10 cellular contexts compared by ENCODE assay signal in the genomic region with DNA sequence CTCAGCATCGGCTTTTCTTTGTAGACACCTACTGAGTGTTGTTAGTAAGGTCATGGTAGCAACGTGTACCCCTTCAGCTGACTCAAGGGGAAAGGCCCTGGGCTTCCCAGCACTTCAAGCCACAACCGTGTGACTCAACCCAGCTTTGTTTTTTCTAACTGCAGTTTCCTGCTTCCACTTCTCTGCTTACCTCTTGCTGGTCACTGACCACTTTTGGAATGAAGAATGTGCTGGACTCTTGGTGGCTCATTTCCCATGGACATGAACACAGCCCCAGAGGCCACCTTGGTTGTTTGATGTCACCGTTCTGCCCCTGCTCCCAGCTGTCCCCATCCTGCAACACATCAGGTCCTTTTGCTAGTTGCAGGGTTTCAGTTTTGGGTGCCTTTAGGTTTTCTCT.
DNase-seq lines count a peak whose midpoint lies in the region; ATAC-seq and TF ChIP-seq lines count a peak whose summit lies in the region.
"Had no signal": no experiment of that assay in that cellular context is flagged by ENCODE, and none has a peak within 500 bp of the region (broad histone marks: within the 10 kb centered on the region; RNA-seq: fewer than 3 reads in every experiment).

No MANE protein-coding gene starts in this region.

- no peak overlapping the region for H3K4me2 ChIP-seq in MM.1S (ENCODE audit: low read depth, low read length)

- H3K27ac Mint-ChIP-seq in natural killer cell treated with Interleukin-12 subunit alpha and Interleukin-12 subunit beta and Interleukin-15 and Interleukin-18, amount 100 ng/mL, for 72 hours, result peak overlapping the region in 1 of 2 donors; percentile 43

- peak overlapping the region; percentile 34 for H3K4me3 Mint-ChIP-seq in natural killer cell treated with Interleukin-12 subunit alpha and Interleukin-12 subunit beta and Interleukin-15 and Interleukin-18, amount 100 ng/mL, for 72 hours

- intact Hi-C loops in adrenal gland (cut with DNase I), result no loop called here

- H3K9me2 ChIP-seq in MM.1S (replicated peaks; ENCODE audit: insufficient read depth, low read length), result no peaks in the 10 kb centered on the region

- H3K9me3 Mint-ChIP-seq in natural killer cell treated with Interleukin-12 subunit alpha and Interleukin-12 subunit beta and Interleukin-15 and Interleukin-18, amount 100 ng/mL, for 72 hours, result no peaks in the 10 kb centered on the region

- H3K36me3 Mint-ChIP-seq in natural killer cell treated with Interleukin-12 subunit alpha and Interleukin-12 subunit beta and Interleukin-15 and Interleukin-18, amount 100 ng/mL, for 72 hours, result no peaks in the 10 kb centered on the region

- H3K27me3 Mint-ChIP-seq in natural killer cell treated with Interleukin-12 subunit alpha and Interleukin-12 subunit beta and Interleukin-15 and Interleukin-18, amount 100 ng/mL, for 72 hours, result peaks cover 5% of the 10 kb centered on the region in 2 donors

- no peak overlapping the region for H3K9ac ChIP-seq in MM.1S (ENCODE audit: low read length)

- no peak for TF ChIP-seq POLR2A in adrenal gland (IDR thresholded peaks at IDR 0.05)

- 52 to 65% (median 62%) methylated on average over 4 of the region's 4 CpGs for WGBS in adrenal gland, 4 donors

- no peak overlapping the region for H2AFZ ChIP-seq in MM.1S (ENCODE audit: low read length)

- no peak for TF ChIP-seq CTCF in adrenal gland (IDR thresholded peaks at IDR 0.05)
- TF ChIP-seq CTCF in MM.1S (IDR thresholded peaks at IDR 0.05; ENCODE audit: low read length), result no peak

- H3K79me2 ChIP-seq in MM.1S (ENCODE audit: low read length), result no peaks in the 10 kb centered on the region

- peak; percentile 69 for ATAC-seq in GM21423 (IDR thresholded peaks at IDR 0.05; ENCODE audit: unreplicated experiment)
- ATAC-seq in natural killer cell treated with Interleukin-12 subunit alpha and Interleukin-12 subunit beta and Interleukin-15 and Interleukin-18, amount 100 ng/mL, for 72 hours, result peak; percentile 93 to 96

- no peaks in the 10 kb centered on the region for H3K9me3 ChIP-seq in adrenal gland (replicated peaks in 1 of 3)
- no peaks in the 10 kb centered on the region for H3K9me3 ChIP-seq in MM.1S (replicated peaks; ENCODE audit: insufficient read depth, low read length)

- H3K36me3 ChIP-seq in adrenal gland (replicated peaks in 1 of 2) (no peaks in the 10 kb centered on the region), MM.1S (replicated peaks; ENCODE audit: insufficient read depth, low read length) (no peaks in the 10 kb centered on the region)
- H3K36me3 ChIP-seq: cardiac muscle cell had no signal

- H3K27me3 ChIP-seq in adrenal gland (no peaks in the 10 kb centered on the region), MM.1S (replicated peaks; ENCODE audit: insufficient read depth, low read length) (no peaks in the 10 kb centered on the region)
- H3K27me3 ChIP-seq: cardiac muscle cell had no signal

- no peaks in the 10 kb centered on the region for H3K4me1 ChIP-seq in adrenal gland (replicated peaks in 1 of 2)
- H3K4me1 ChIP-seq in MM.1S (ENCODE audit: low read length), result no peaks in the 10 kb centered on the region

- H3K27ac ChIP-seq in adrenal gland, result no peak overlapping the region
- H3K27ac ChIP-seq in MM.1S (ENCODE audit: low read length), result no peak overlapping the region
- H3K27ac ChIP-seq: C4-2B, cardiac muscle cell had no signal

- H4K20me1 ChIP-seq in MM.1S (ENCODE audit: insufficient read depth, low read length), result no peaks in the 10 kb centered on the region

- H3K4me3 ChIP-seq in adrenal gland (no peak overlapping the region), MM.1S (ENCODE audit: low read length) (no peak overlapping the region)
- H3K4me3 ChIP-seq: cardiac muscle cell had no signal

- DNase-seq in A172 (ENCODE audit: low spot score), result peak; percentile 95
- peak; percentile 74 for DNase-seq in LoVo (ENCODE audit: low spot score)
- peak; percentile 71 for DNase-seq in activated naive CD4-positive, alpha-beta T cell treated with Interleukin-2 at 50 U/mL for 16 hours
- peak; percentile 76 for DNase-seq in natural killer cell treated with Interleukin-12 subunit alpha and Interleukin-12 subunit beta and Interleukin-15 and Interleukin-18, amount 100 ng/mL, for 72 hours (ENCODE audit: low spot score)
- DNase-seq in adrenal gland, result no peak
- no peak for DNase-seq in MM.1S
- DNase-seq in NCI-H1417 (lab: John Stamatoyannopoulos, UW), result no peak

- peaks cover 9 to 18% of the 10 kb centered on the region in 2 donors for H3K4me1 Mint-ChIP-seq in natural killer cell treated with Interleukin-12 subunit alpha and Interleukin-12 subunit beta and Interleukin-15 and Interleukin-18, amount 100 ng/mL, for 72 hours (ENCODE audit: low read depth in 2 of 2)

- H3F3A ChIP-seq in MM.1S (ENCODE audit: insufficient read depth, low read length), result no peaks in the 10 kb centered on the region

Comparison
In these comparisons a context has a peak if more than half of its experiments do, and no peak if none do; other contexts are left out.
1. DNase-seq: peak in A172 (single experiment), LoVo (single experiment), activated naive CD4-positive, alpha-beta T cell treated with Interleukin-2 at 50 U/mL for 16 hours (single experiment) and natural killer cell treated with Interleukin-12 subunit alpha and Interleukin-12 subunit beta and Interleukin-15 and Interleukin-18, amount 100 ng/mL, for 72 hours (single experiment); none in adrenal gland (0 of 7), MM.1S (single experiment) and NCI-H1417 (0 of 3).